ENCODE assay signal across 8 cellular contexts in the genomic region with DNA sequence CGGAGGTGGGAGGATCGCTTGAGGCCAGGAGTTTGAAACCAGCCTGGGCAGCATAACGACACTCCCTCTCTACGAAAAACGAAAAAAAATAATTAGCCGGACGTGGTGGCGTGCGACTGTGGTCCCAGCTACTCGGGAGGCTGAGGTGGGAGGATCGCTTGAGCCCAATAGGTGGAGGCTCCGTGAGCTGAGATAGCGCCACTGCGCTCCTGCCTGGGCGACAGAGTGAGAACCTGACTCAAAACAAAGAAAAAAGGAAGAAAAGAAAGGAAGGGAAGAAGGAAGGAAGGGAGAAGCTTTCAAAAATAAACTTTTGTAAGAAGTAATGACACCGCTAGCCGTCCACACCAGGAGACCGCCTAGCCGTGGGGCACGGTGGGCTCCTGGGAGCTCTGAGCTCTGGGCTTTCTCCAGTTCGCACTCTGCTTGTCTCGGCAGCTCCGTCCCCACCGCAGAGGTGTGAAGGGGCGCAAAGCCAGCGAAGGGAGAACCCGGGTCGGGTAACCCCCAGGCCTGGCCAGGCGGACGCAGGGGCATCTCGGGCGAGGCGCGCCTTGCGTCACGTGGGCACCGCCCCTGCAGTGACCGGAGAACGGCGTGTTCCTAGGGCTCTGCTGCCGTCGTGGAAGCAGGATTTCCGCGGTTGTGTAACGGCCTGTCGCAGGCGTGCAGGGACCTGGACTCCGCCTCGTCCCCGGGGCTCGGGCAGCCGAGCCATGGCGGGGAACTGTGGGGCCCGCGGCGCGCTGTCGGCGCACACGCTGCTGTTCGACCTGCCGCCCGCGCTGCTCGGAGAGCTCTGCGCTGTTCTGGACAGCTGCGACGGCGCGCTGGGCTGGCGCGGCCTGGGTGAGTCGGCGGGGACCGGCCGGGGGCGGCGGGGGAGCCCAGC. TPM values are rescaled to one million over a fixed set of nuclear protein-coding genes. Genes with fewer than 3 reads are reported as not detected.
DNase-seq lines count a peak whose midpoint lies in the region; ATAC-seq and TF ChIP-seq lines count a peak whose summit lies in the region.

A gene with protein sequence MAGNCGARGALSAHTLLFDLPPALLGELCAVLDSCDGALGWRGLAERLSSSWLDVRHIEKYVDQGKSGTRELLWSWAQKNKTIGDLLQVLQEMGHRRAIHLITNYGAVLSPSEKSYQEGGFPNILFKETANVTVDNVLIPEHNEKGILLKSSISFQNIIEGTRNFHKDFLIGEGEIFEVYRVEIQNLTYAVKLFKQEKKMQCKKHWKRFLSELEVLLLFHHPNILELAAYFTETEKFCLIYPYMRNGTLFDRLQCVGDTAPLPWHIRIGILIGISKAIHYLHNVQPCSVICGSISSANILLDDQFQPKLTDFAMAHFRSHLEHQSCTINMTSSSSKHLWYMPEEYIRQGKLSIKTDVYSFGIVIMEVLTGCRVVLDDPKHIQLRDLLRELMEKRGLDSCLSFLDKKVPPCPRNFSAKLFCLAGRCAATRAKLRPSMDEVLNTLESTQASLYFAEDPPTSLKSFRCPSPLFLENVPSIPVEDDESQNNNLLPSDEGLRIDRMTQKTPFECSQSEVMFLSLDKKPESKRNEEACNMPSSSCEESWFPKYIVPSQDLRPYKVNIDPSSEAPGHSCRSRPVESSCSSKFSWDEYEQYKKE (plus strand): TSS at position 631 of the 892 bp plus-strand sequence. CDS start 86 bp downstream, at position 717.

- peak within 1 kb of the TSS; percentile 88 for H3K4me3 Mint-ChIP-seq in natural killer cell treated with Interleukin-12 subunit alpha and Interleukin-12 subunit beta and Interleukin-15 and Interleukin-18, amount 100 ng/mL, for 72 hours
- peak within 1 kb of the TSS; percentile 64 for H3K4me3 Mint-ChIP-seq in type B pancreatic cell

- peaks cover 21 to 58% of the 10 kb centered on the region in 2 donors for H3K27me3 Mint-ChIP-seq in natural killer cell treated with Interleukin-12 subunit alpha and Interleukin-12 subunit beta and Interleukin-15 and Interleukin-18, amount 100 ng/mL, for 72 hours
- peaks cover 76% of the 10 kb centered on the region for H3K27me3 Mint-ChIP-seq in type B pancreatic cell

- H3K4me1 Mint-ChIP-seq in natural killer cell treated with Interleukin-12 subunit alpha and Interleukin-12 subunit beta and Interleukin-15 and Interleukin-18, amount 100 ng/mL, for 72 hours (ENCODE audit: low read depth in 2 of 2) = peaks cover 27 to 31% of the 10 kb centered on the region in 2 donors
- no peaks in the 10 kb centered on the region for H3K4me1 Mint-ChIP-seq in type B pancreatic cell (ENCODE audit: unreplicated experiment)

- peak within 1 kb of the TSS; percentile 73 to 82 for H3K27ac Mint-ChIP-seq in natural killer cell treated with Interleukin-12 subunit alpha and Interleukin-12 subunit beta and Interleukin-15 and Interleukin-18, amount 100 ng/mL, for 72 hours
- H3K27ac Mint-ChIP-seq in type B pancreatic cell = no peak within 1 kb of the TSS

- peaks cover 5% of the 10 kb centered on the region for H3K9me3 Mint-ChIP-seq in natural killer cell treated with Interleukin-12 subunit alpha and Interleukin-12 subunit beta and Interleukin-15 and Interleukin-18, amount 100 ng/mL, for 72 hours
- H3K9me3 Mint-ChIP-seq in type B pancreatic cell = peaks cover 6% of the 10 kb centered on the region

- H3K36me3 Mint-ChIP-seq in natural killer cell treated with Interleukin-12 subunit alpha and Interleukin-12 subunit beta and Interleukin-15 and Interleukin-18, amount 100 ng/mL, for 72 hours = peaks cover 13% of the 10 kb centered on the region
- no peaks in the 10 kb centered on the region for H3K36me3 Mint-ChIP-seq in type B pancreatic cell

- peak; percentile 67 for DNase-seq in GM10266 (ENCODE audit: extremely low spot score)
- DNase-seq in Kasumi-1 (lab: John Stamatoyannopoulos, UW) = peak; percentile 71 to 82
- peak; percentile 43 for DNase-seq in activated T-cell treated with anti-CD3 and anti-CD28 coated beads, Interleukin-2, amount 50 U/mL, for 1 hour
- DNase-seq in fibroblast of peridontal ligament (ENCODE audit: extremely low read depth) = peak; percentile 10
- DNase-seq in natural killer cell treated with Interleukin-12 subunit alpha and Interleukin-12 subunit beta and Interleukin-15 and Interleukin-18, amount 100 ng/mL, for 72 hours (ENCODE audit: low spot score) = peak; percentile 92
- DNase-seq in type B pancreatic cell (ENCODE audit: extremely low spot score, unreplicated experiment) = no peak
- DNase-seq in kidney glomerular epithelial cell (lab: John Stamatoyannopoulos, UW) = no peak

- ATAC-seq in GM21576 (IDR thresholded peaks at IDR 0.05; ENCODE audit: unreplicated experiment) = peak; percentile 50
- peak; percentile 87 to 96 for ATAC-seq in natural killer cell treated with Interleukin-12 subunit alpha and Interleukin-12 subunit beta and Interleukin-15 and Interleukin-18, amount 100 ng/mL, for 72 hours

- no peak for TF ChIP-seq CTCF in GM10266 (IDR thresholded peaks at IDR 0.05; ENCODE audit: control insufficient read depth, insufficient read depth, low read depth, missing control alignments)
- no peak for TF ChIP-seq CTCF in type B pancreatic cell (conservative IDR thresholded peaks at IDR 0.05)

RNA-seq across cellular contexts. Expression of the gene that starts here (rescaled TPM):
- 10 to 100 TPM; 18.8 to 21.7 TPM for total RNA-seq in natural killer cell treated with Interleukin-12 subunit alpha and Interleukin-12 subunit beta and Interleukin-15 and Interleukin-18, amount 100 ng/mL, for 72 hours
- 0.21 and 0.34 TPM in 2 replicates for total RNA-seq in type B pancreatic cell (ENCODE audit: low replicate concordance)

Comparison
In these comparisons a context has a peak if more than half of its experiments do, and no peak if none do; other contexts are left out.
1. RNA of the gene that starts here (total RNA-seq): 18.8 to 21.7 TPM in natural killer cell treated with Interleukin-12 subunit alpha and Interleukin-12 subunit beta and Interleukin-15 and Interleukin-18, amount 100 ng/mL, for 72 hours; 0.21 to 0.34 TPM in type B pancreatic cell; every median in the first group is over 10 times any median in the second.
2. DNase-seq: peak in GM10266 (single experiment), Kasumi-1 (2 of 2), activated T-cell treated with anti-CD3 and anti-CD28 coated beads, Interleukin-2, amount 50 U/mL, for 1 hour (single experiment), fibroblast of peridontal ligament (single experiment) and natural killer cell treated with Interleukin-12 subunit alpha and Interleukin-12 subunit beta and Interleukin-15 and Interleukin-18, amount 100 ng/mL, for 72 hours (single experiment); none in type B pancreatic cell (single experiment) and kidney glomerular epithelial cell (single experiment).